22 cellular contexts compared by ENCODE assay signal in the genomic region with DNA sequence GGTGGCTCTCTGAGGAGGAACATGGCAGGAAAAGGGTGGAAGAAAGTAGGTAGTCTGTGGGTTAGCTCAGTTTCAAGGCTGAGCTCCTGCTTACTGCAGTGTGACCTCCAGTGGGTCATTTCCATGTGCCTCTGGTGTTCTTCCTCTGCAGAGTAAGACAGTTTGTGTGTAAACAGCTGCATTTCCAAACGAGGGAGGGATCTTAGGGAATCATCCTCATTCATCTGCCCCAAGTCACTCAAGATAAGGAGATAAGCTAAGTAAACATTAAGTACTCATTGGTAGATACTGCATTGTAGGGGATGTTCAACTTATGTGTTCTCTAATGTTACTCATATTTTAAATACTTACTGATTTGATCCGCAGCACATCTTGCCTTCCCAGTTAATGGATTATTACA.
DNase-seq lines count a peak whose midpoint lies in the region; ATAC-seq, FAIRE-seq and TF ChIP-seq lines count a peak whose summit lies in the region.
"Had no signal": no experiment of that assay in that cellular context is flagged by ENCODE, and none has a peak within 500 bp of the region (broad histone marks: within the 10 kb centered on the region; RNA-seq: fewer than 3 reads in every experiment).

No MANE protein-coding gene starts in this region.

- TF ChIP-seq CTCF in K562 (IDR thresholded peaks at IDR 0.05 in 2 of 3, conservative IDR thresholded peaks at IDR 0.05 in 1 of 3; ENCODE audit: insufficient read depth in 2 of 3, low read depth in 1 of 3, low read length in 3 of 3) = no peak
- TF ChIP-seq CTCF in neural crest cell (conservative IDR thresholded peaks at IDR 0.05) = no peak
- no peak for TF ChIP-seq CTCF in PC-9 (conservative IDR thresholded peaks at IDR 0.05)

- no peak overlapping the region for H2AFZ ChIP-seq in K562 (ENCODE audit: low read depth, low read length)
- no peak overlapping the region for H2AFZ ChIP-seq in PC-9
- H2AFZ ChIP-seq: GM23248 had no signal

- H3K27me3 ChIP-seq in K562 (ENCODE audit: control insufficient read depth in 2 of 2, insufficient read depth in 2 of 2, low read length in 2 of 2) (peaks cover 0 to 6% of the 10 kb centered on the region in 2 experiments; a peak in 2 of 5 replicates), PC-9 (ENCODE audit: insufficient read depth, low read depth) (no peaks in the 10 kb centered on the region)

- H3K4me3 ChIP-seq in K562 (no peak overlapping the region), PC-9 (no peak overlapping the region)
- H3K4me3 ChIP-seq: A549, GM12878, GM23248, HAP-1 had no signal

- in situ Hi-C loops in K562 (cut with MboI) = no loop called here

- H3K4me1 Mint-ChIP-seq in neural crest cell = no peaks in the 10 kb centered on the region
- H3K4me1 Mint-ChIP-seq: CD14-positive monocyte; CD4-positive, alpha-beta memory T cell had no signal

- no peak overlapping the region for H3K4me2 ChIP-seq in K562 (ENCODE audit: insufficient read depth, low read length)
- H3K4me2 ChIP-seq in PC-9 = no peak overlapping the region
- H3K4me2 ChIP-seq: A549 had no signal

- H4K20me1 ChIP-seq in K562 (replicated peaks; ENCODE audit: control insufficient read depth, insufficient read depth, low read length) = 0 out of 2 replicates have a peak, but pooled peaks cover 3% of the 10 kb centered on the region
- no peaks in the 10 kb centered on the region for H4K20me1 ChIP-seq in PC-9 (ENCODE audit: insufficient read depth)

- H3K27ac ChIP-seq in K562 (ENCODE audit: extremely low read depth, low read depth, low read length) = no peak overlapping the region
- H3K27ac ChIP-seq in PC-9 = no peak overlapping the region
- H3K27ac ChIP-seq: 22Rv1, A549, GM23248, HL-60 had no signal

- H3K4me1 ChIP-seq in K562 (replicated peaks in 1 of 2; ENCODE audit: control insufficient read depth in 2 of 2, insufficient read depth in 2 of 2, low read length in 2 of 2) (no peaks in the 10 kb centered on the region), PC-9 (replicated peaks; ENCODE audit: insufficient read depth) (no peaks in the 10 kb centered on the region)
- H3K4me1 ChIP-seq: A549, HAP-1 had no signal

- intact Hi-C loops in K562 (cut with micrococcal nuclease) = no loop called here
- intact Hi-C loops in PC-9 (cut with micrococcal nuclease; ENCODE audit: unreplicated experiment) = no loop called here

- no peaks in the 10 kb centered on the region for H3K36me3 Mint-ChIP-seq in neural crest cell (ENCODE audit: low read depth)
- H3K36me3 Mint-ChIP-seq: CD14-positive monocyte; CD4-positive, alpha-beta memory T cell had no signal

- peak; percentile 14 for DNase-seq in DMS53 (lab: John Stamatoyannopoulos, UW)
- DNase-seq in DMS53 treated with DMSO at 0.1 percent for 48 hours (lab: John Stamatoyannopoulos, UW; ENCODE audit: unreplicated experiment) = no peak
- peak; percentile 40 for DNase-seq in NCI-H526 treated with DMSO at 0.1 percent for 48 hours (lab: John Stamatoyannopoulos, UW)
- DNase-seq in K562 (ENCODE audit: extremely low read depth in 1 of 4, low spot score in 3 of 4) = no peak
- DNase-seq in neural crest cell (ENCODE audit: low read depth, low spot score) = no peak
- no peak for DNase-seq in PC-9
- DNase-seq: AML-193; CD4-positive, alpha-beta memory T cell; DND-41; EL; GM23248; IMR-90 had no signal

- H3K79me2 ChIP-seq in K562 (ENCODE audit: control insufficient read depth, insufficient read depth, low read length) (no peaks in the 10 kb centered on the region), PC-9 (ENCODE audit: low read depth) (no peaks in the 10 kb centered on the region)

- no peaks in the 10 kb centered on the region for H3K27me3 Mint-ChIP-seq in neural crest cell (ENCODE audit: low read depth)

- no peak for FAIRE-seq in K562 (lab: Jason Lieb, UNC)
- FAIRE-seq: A549, GM12878, GM19239, HTR-8/SVneo had no signal

- H3K36me3 ChIP-seq in K562 (ENCODE audit: control insufficient read depth, insufficient read depth, low read length) (no peaks in the 10 kb centered on the region), PC-9 (ENCODE audit: low read depth) (no peaks in the 10 kb centered on the region)
- H3K36me3 ChIP-seq: HAP-1 had no signal

- H3F3A ChIP-seq in PC-9 (ENCODE audit: insufficient read depth, low read depth) = no peaks in the 10 kb centered on the region

- H3K27ac Mint-ChIP-seq in neural crest cell (ENCODE audit: unreplicated experiment) = peak overlapping the region; percentile 97
- H3K27ac Mint-ChIP-seq: CD4-positive, alpha-beta memory T cell had no signal

- H3K9me3 ChIP-seq in K562 (replicated peaks; ENCODE audit: control insufficient read depth, insufficient read depth, low read depth, low read length) (no peaks in the 10 kb centered on the region), PC-9 (ENCODE audit: insufficient read depth, low read depth) (no peaks in the 10 kb centered on the region)
- H3K9me3 ChIP-seq: A549, HAP-1 had no signal

- 0% methylated on average over 2 of the region's 2 CpGs for WGBS in K562 (ENCODE audit: insufficient coverage, low coverage, missing lambda C conversion rate)

- no peak overlapping the region for H3K9ac ChIP-seq in K562 (ENCODE audit: insufficient read depth in 1 of 2, low read depth in 2 of 2, low read length in 2 of 2)
- H3K9ac ChIP-seq: GM23248 had no signal

- TF ChIP-seq RAD21 in K562 (CRISPR knock-in tag; conservative IDR thresholded peaks at IDR 0.05 in 1 of 2, IDR thresholded peaks at IDR 0.05 in 1 of 2) = no peak

- no peaks in the 10 kb centered on the region for H3K9me3 Mint-ChIP-seq in neural crest cell

- H3K9me2 ChIP-seq in PC-9 (ENCODE audit: insufficient read depth) = no peaks in the 10 kb centered on the region

- TF ChIP-seq POLR2A in K562 (conservative IDR thresholded peaks at IDR 0.05) = no peak

- POLR2A ChIA-PET in K562 (lab: Yijun Ruan, JAX) = interaction anchor here (0.7 kb wide), 1 partner anchor 86 kb away, joined by 3 read pairs; no protein-coding TSS in a partner anchor
- POLR2A ChIA-PET in PC-9 (lab: Charles Lee; ENCODE audit: unreplicated experiment) = no interaction called here

- no peak for TF ChIP-seq EP300 in K562 (IDR thresholded peaks at IDR 0.05; ENCODE audit: low read length)

- CTCF ChIA-PET in K562 (lab: Yijun Ruan, JAX; ENCODE audit: low intra/inter-chr PET ratio) = no interaction called here
- CTCF ChIA-PET in PC-9 (lab: Charles Lee) = no interaction called here

- BruUV-seq in K562 (replicated peaks; lab: Mats Ljungman, UMichigan) (no TSS peak), PC-9 (replicated peaks; lab: Mats Ljungman, UMichigan) (no TSS peak)

- no peak overlapping the region for H3K4me3 Mint-ChIP-seq in neural crest cell
- H3K4me3 Mint-ChIP-seq: CD14-positive monocyte; CD4-positive, alpha-beta memory T cell had no signal

- H3K9me1 ChIP-seq in K562 (ENCODE audit: control insufficient read depth, insufficient read depth, low read length) = no peaks in the 10 kb centered on the region

- ATAC-seq in K562 (no peak), GM18873 (IDR thresholded peaks at IDR 0.05; ENCODE audit: low FRiP score, unreplicated experiment) (no peak), HG02610 (IDR thresholded peaks at IDR 0.05; ENCODE audit: unreplicated experiment) (no peak)
- ATAC-seq: A549, GM12878 had no signal

TF ChIP-seq in K562, 482 proteins besides CTCF, POLR2A, EP300 and RAD21:
- TF ChIP-seq, protein P1, sequence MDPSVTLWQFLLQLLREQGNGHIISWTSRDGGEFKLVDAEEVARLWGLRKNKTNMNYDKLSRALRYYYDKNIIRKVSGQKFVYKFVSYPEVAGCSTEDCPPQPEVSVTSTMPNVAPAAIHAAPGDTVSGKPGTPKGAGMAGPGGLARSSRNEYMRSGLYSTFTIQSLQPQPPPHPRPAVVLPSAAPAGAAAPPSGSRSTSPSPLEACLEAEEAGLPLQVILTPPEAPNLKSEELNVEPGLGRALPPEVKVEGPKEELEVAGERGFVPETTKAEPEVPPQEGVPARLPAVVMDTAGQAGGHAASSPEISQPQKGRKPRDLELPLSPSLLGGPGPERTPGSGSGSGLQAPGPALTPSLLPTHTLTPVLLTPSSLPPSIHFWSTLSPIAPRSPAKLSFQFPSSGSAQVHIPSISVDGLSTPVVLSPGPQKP (CRISPR knock-in tag; IDR thresholded peaks at IDR 0.05) = no peak
- TF ChIP-seq, protein P2, sequence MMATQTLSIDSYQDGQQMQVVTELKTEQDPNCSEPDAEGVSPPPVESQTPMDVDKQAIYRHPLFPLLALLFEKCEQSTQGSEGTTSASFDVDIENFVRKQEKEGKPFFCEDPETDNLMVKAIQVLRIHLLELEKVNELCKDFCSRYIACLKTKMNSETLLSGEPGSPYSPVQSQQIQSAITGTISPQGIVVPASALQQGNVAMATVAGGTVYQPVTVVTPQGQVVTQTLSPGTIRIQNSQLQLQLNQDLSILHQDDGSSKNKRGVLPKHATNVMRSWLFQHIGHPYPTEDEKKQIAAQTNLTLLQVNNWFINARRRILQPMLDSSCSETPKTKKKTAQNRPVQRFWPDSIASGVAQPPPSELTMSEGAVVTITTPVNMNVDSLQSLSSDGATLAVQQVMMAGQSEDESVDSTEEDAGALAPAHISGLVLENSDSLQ (IDR thresholded peaks at IDR 0.05) = peak; percentile 35; the same call in 1 of the 2 replicates
TF ChIP-seq in K562: peak in this region for 1.

Comparison
In these comparisons a context has a peak if more than half of its experiments do, and no peak if none do; other contexts are left out.
1. DNase-seq: peak in DMS53 (single experiment) and NCI-H526 treated with DMSO at 0.1 percent for 48 hours (single experiment); none in DMS53 treated with DMSO at 0.1 percent for 48 hours (single experiment), K562 (0 of 4), neural crest cell (single experiment) and PC-9 (0 of 2).